ENCODE assay signal across 1 cellular context in the genomic region with DNA sequence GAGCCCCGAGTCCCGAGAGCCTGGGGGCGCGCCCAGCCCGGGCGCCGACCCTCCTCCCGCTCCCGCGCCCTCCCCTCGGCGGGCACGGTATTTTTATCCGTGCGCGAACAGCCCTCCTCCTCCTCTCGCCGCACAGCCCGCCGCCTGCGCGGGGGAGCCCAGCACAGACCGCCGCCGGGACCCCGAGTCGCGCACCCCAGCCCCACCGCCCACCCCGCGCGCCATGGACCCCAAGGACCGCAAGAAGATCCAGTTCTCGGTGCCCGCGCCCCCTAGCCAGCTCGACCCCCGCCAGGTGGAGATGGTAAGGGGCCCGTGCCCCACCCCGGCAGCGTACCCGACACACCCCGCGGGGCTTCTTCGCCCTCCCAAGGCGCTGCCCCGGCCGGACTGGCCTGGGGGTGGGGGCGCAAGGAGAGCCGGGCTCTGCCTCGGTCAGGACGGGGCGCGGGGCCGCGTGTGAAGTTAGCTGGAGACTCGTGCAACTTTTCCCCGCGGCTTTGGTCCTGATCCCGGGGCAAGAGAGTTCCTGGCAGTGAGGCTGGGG.
TF ChIP-seq lines count a peak whose summit lies in the region.

No MANE protein-coding gene starts in this region.

TF ChIP-seq in IMR-90, 13 proteins besides CTCF, POLR2A, EP300 and RAD21:
- no peak for TF ChIP-seq FOS (IDR thresholded peaks at IDR 0.05; ENCODE audit: low read depth, low read length)
